ENCODE assay signal across 8 cellular contexts in genomic region chr10:68331455-68332258, GRCh38. TPM values are rescaled to one million over a fixed set of nuclear protein-coding genes. Genes with fewer than 3 reads are reported as not detected.
DNase-seq lines count a peak whose midpoint lies in the region; ATAC-seq and TF ChIP-seq lines count a peak whose summit lies in the region.

TSS of gene HNRNPH3 (plus strand) at chr10:68332064. CDS start at chr10:68337222, 5,158 bp downstream.

- H3K36me3 ChIP-seq in WERI-Rb-1 = peaks cover 37% of the 10 kb centered on the region
- H3K36me3 ChIP-seq in breast epithelium = no peaks in the 10 kb centered on the region
- H3K36me3 ChIP-seq in iPS-20b (ENCODE audit: insufficient read depth, low read depth, low read length) = peaks cover 25% of the 10 kb centered on the region

- H3K9me3 ChIP-seq in WERI-Rb-1 (ENCODE audit: severe bottlenecking) (no peaks in the 10 kb centered on the region), breast epithelium (no peaks in the 10 kb centered on the region), iPS-20b (ENCODE audit: insufficient read depth, low read depth, low read length) (no peaks in the 10 kb centered on the region)

- H3K4me1 ChIP-seq in breast epithelium = peaks cover 0 to 13% of the 10 kb centered on the region in 2 donors
- H3K4me1 ChIP-seq in iPS-20b (ENCODE audit: insufficient read depth, low read length) = peaks cover 21% of the 10 kb centered on the region; the same call in 1 of the 2 replicates

- peak; percentile 86 for ATAC-seq in GM18909 (IDR thresholded peaks at IDR 0.05; ENCODE audit: poor library complexity, unreplicated experiment)
- peak; percentile 82 for ATAC-seq in HG03159 (IDR thresholded peaks at IDR 0.05; ENCODE audit: unreplicated experiment)

- TF ChIP-seq POLR2A in breast epithelium (IDR thresholded peaks at IDR 0.05) = peak; percentile 100

- peak within 1 kb of the TSS; percentile 100 for H3K4me3 ChIP-seq in WERI-Rb-1 (ENCODE audit: low read depth, low read length)
- peak within 1 kb of the TSS; percentile 93 to 99 (median 99) for H3K4me3 ChIP-seq in breast epithelium
- H3K4me3 ChIP-seq in iPS-20b (ENCODE audit: low read length) = peak within 1 kb of the TSS; percentile 87
- peak within 1 kb of the TSS; percentile 70 to 98 (median 90) for H3K4me3 ChIP-seq in skin epidermis

- intact Hi-C loops in breast epithelium (cut with DNase I; ENCODE audit: low total_unique reads) = no loop called here

- H3K27me3 ChIP-seq in WERI-Rb-1 (ENCODE audit: insufficient read depth, low read depth, severe bottlenecking) = no peaks in the 10 kb centered on the region
- no peaks in the 10 kb centered on the region for H3K27me3 ChIP-seq in breast epithelium
- no peaks in the 10 kb centered on the region for H3K27me3 ChIP-seq in iPS-20b (ENCODE audit: insufficient read depth, low read length)

- TF ChIP-seq CTCF in WERI-Rb-1 (IDR thresholded peaks at IDR 0.05; ENCODE audit: low read depth, low read length) (no peak), breast epithelium (IDR thresholded peaks at IDR 0.05) (peak in 2 of 3 donors; percentile 6 to 37)

- peak within 1 kb of the TSS; percentile 100 for H3K27ac ChIP-seq in WERI-Rb-1
- peak within 1 kb of the TSS; percentile 99 to 100 for H3K27ac ChIP-seq in breast epithelium
- H3K27ac ChIP-seq in iPS-20b (ENCODE audit: low read length) = peak within 1 kb of the TSS; percentile 99
- H3K27ac ChIP-seq in skin epidermis = peak within 1 kb of the TSS; percentile 94 to 100 (median 99)

- peak within 1 kb of the TSS; percentile 100 for H3K9ac ChIP-seq in iPS-20b (ENCODE audit: low read depth, low read length)

- DNase-seq in AG08395 (ENCODE audit: low spot score) = peak; percentile 96
- DNase-seq in NCI-H2227 (lab: John Stamatoyannopoulos, UW; ENCODE audit: unreplicated experiment) = peak; percentile 96
- peak; percentile 98 for DNase-seq in WERI-Rb-1
- peak; percentile 96 to 98 for DNase-seq in breast epithelium (ENCODE audit: low spot score in 2 of 2)

RNA-seq across cellular contexts. Expression of gene HNRNPH3, which starts in this region (rescaled TPM):
- 10 to 100 TPM; 57.9 to 65.9 (median 65.3) TPM for total RNA-seq in breast epithelium

Comparison
In these comparisons a context has a peak if more than half of its experiments do, and no peak if none do; other contexts are left out.
1. Peak in every context shown above with its lines: DNase-seq, ATAC-seq, H3K4me3 ChIP-seq and H3K27ac ChIP-seq.